In the genomic region with DNA sequence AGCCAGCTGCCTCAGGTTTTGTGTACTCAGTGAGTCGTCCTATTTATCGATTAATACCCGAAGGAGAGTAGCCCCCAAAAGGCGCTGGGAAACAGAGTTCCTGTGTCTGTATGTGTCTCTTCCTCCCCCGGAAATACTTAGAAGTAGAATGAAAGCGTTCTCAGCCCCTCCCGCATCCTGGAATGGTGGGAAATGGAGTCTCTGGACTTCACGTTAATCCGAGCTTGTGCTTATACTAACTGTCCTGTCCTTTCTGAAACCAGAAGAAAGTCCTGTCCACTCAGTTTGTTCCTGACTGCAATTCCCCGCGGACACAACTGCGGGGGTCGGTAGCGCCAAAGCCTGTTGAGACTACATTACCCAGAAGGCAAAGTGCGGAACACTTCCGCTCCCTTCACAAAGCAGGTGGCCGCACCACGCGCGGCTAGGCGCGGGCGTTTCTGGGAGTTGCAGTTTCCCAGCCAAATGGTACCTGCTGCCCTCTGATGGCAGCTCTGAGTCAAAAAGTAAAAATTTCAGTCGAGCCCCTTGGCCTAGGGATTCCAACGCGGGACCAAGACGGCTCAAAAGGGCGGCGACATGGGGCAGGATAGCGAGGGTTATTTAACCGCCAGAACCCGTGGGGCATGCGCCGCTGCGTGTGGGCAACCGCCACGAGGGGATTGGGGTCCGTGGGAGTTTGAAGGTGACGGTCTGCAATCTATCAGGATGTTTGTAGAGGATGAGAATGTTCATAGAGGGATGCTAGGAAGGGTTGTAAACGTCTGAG, we compare ENCODE assay signal across 8 cellular contexts. TPM values are rescaled to one million over a fixed set of nuclear protein-coding genes. Genes with fewer than 3 reads are reported as not detected.
DNase-seq lines count a peak whose midpoint lies in the region; ATAC-seq lines count a peak whose summit lies in the region.

No MANE protein-coding gene starts in this region.

- DNase-seq in AG08395 (ENCODE audit: low spot score): peak; percentile 82
- peak; percentile 79 for DNase-seq in NCI-H524 treated with DMSO at 0.1 percent for 48 hours (lab: John Stamatoyannopoulos, UW)
- DNase-seq in activated CD4-positive, alpha-beta T cell treated with anti-CD3 and anti-CD28 coated beads, Interleukin-2, amount 10 ng/mL, durations not matched to agents 7 days and 5 days: peak; percentile 96
- DNase-seq in left lobe of liver (ENCODE audit: low spot score): peak; percentile 94
- DNase-seq in stimulated activated CD4-positive, alpha-beta T cell treated with anti-CD3 and anti-CD28 coated beads, Interleukin-2, amount 100 ng/mL, for 24 hours: peak; percentile 91

- H3K27ac Mint-ChIP-seq in activated CD4-positive, alpha-beta T cell treated with anti-CD3 and anti-CD28 coated beads, Interleukin-2, amount 10 ng/mL, durations not matched to agents 7 days and 5 days: peak overlapping the region; percentile 98
- peak overlapping the region; percentile 91 for H3K27ac Mint-ChIP-seq in dendritic cell treated with granulocyte-macrophage colony-stimulating factor and Interleukin-4, amounts not matched to agents 40 ng/mL and 50 ng/mL, for 4 days

- intact Hi-C loops in dendritic cell treated with granulocyte-macrophage colony-stimulating factor and Interleukin-4, amounts not matched to agents 40 ng/mL and 50 ng/mL, for 4 days (cut with micrococcal nuclease): loop anchor here (1.0 kb wide), 1 partner anchor 24 kb away; a partner anchor contains a TSS

- CTCF ChIA-PET in activated CD4-positive, alpha-beta T cell treated with anti-CD3 and anti-CD28 coated beads, Interleukin-2, amount 10 ng/mL, durations not matched to agents 7 days and 5 days (lab: Charles Lee): interaction anchor here (0.9 to 3.8 kb wide), 15 partner anchors 10 to 385 kb away, joined by 3 to 36 read pairs (median 4); a partner anchor contains a TSS

- POLR2A ChIA-PET in activated CD4-positive, alpha-beta T cell treated with anti-CD3 and anti-CD28 coated beads, Interleukin-2, amount 10 ng/mL, durations not matched to agents 7 days and 5 days (lab: Charles Lee): no interaction called here

- H3K9me3 Mint-ChIP-seq in activated CD4-positive, alpha-beta T cell treated with anti-CD3 and anti-CD28 coated beads, Interleukin-2, amount 10 ng/mL, durations not matched to agents 7 days and 5 days: no peaks in the 10 kb centered on the region
- no peaks in the 10 kb centered on the region for H3K9me3 Mint-ChIP-seq in dendritic cell treated with granulocyte-macrophage colony-stimulating factor and Interleukin-4, amounts not matched to agents 40 ng/mL and 50 ng/mL, for 4 days

- peaks cover 9% of the 10 kb centered on the region for H3K36me3 Mint-ChIP-seq in activated CD4-positive, alpha-beta T cell treated with anti-CD3 and anti-CD28 coated beads, Interleukin-2, amount 10 ng/mL, durations not matched to agents 7 days and 5 days (ENCODE audit: low read depth)
- peaks cover 46% of the 10 kb centered on the region for H3K36me3 Mint-ChIP-seq in dendritic cell treated with granulocyte-macrophage colony-stimulating factor and Interleukin-4, amounts not matched to agents 40 ng/mL and 50 ng/mL, for 4 days (ENCODE audit: low read depth)

- ATAC-seq in GM18907 (IDR thresholded peaks at IDR 0.05; ENCODE audit: unreplicated experiment) (peak; percentile 39), HG03432 (IDR thresholded peaks at IDR 0.05; ENCODE audit: unreplicated experiment) (peak; percentile 38), left lobe of liver (peak; percentile 60)

- H3K4me1 Mint-ChIP-seq in activated CD4-positive, alpha-beta T cell treated with anti-CD3 and anti-CD28 coated beads, Interleukin-2, amount 10 ng/mL, durations not matched to agents 7 days and 5 days: peaks cover 44% of the 10 kb centered on the region
- peaks cover 52% of the 10 kb centered on the region for H3K4me1 Mint-ChIP-seq in dendritic cell treated with granulocyte-macrophage colony-stimulating factor and Interleukin-4, amounts not matched to agents 40 ng/mL and 50 ng/mL, for 4 days (ENCODE audit: low read depth)

- no peaks in the 10 kb centered on the region for H3K27me3 Mint-ChIP-seq in activated CD4-positive, alpha-beta T cell treated with anti-CD3 and anti-CD28 coated beads, Interleukin-2, amount 10 ng/mL, durations not matched to agents 7 days and 5 days
- no peaks in the 10 kb centered on the region for H3K27me3 Mint-ChIP-seq in dendritic cell treated with granulocyte-macrophage colony-stimulating factor and Interleukin-4, amounts not matched to agents 40 ng/mL and 50 ng/mL, for 4 days

- H3K4me3 Mint-ChIP-seq in activated CD4-positive, alpha-beta T cell treated with anti-CD3 and anti-CD28 coated beads, Interleukin-2, amount 10 ng/mL, durations not matched to agents 7 days and 5 days: peak overlapping the region; percentile 92
- peak overlapping the region; percentile 91 for H3K4me3 Mint-ChIP-seq in dendritic cell treated with granulocyte-macrophage colony-stimulating factor and Interleukin-4, amounts not matched to agents 40 ng/mL and 50 ng/mL, for 4 days

RNA-seq across cellular contexts. Expression of a gene that starts 2.2 kb away (rescaled TPM):
- total RNA-seq in activated CD4-positive, alpha-beta T cell treated with anti-CD3 and anti-CD28 coated beads, Interleukin-2, amount 10 ng/mL, durations not matched to agents 7 days and 5 days: 10 to 100 TPM; 42.7 to 53.4 TPM
- 15.1 TPM for total RNA-seq in left lobe of liver

RNA-seq across cellular contexts. Expression of a gene that starts 10.3 kb away (rescaled TPM):
- 10 to 100 TPM; 56.5 to 57.9 TPM for total RNA-seq in activated CD4-positive, alpha-beta T cell treated with anti-CD3 and anti-CD28 coated beads, Interleukin-2, amount 10 ng/mL, durations not matched to agents 7 days and 5 days
- 35.9 TPM for total RNA-seq in left lobe of liver

RNA-seq across cellular contexts. Expression of a gene that starts 24.4 kb away (rescaled TPM):
- total RNA-seq in activated CD4-positive, alpha-beta T cell treated with anti-CD3 and anti-CD28 coated beads, Interleukin-2, amount 10 ng/mL, durations not matched to agents 7 days and 5 days: 10 to 100 TPM; 69.3 to 81.0 TPM
- 25.2 TPM for total RNA-seq in left lobe of liver

RNA-seq across cellular contexts. Expression of a gene that starts 24.5 kb away (rescaled TPM):
- 10 to 100 TPM; 18.0 to 18.5 TPM for total RNA-seq in activated CD4-positive, alpha-beta T cell treated with anti-CD3 and anti-CD28 coated beads, Interleukin-2, amount 10 ng/mL, durations not matched to agents 7 days and 5 days
- total RNA-seq in left lobe of liver: 5.3 TPM

RNA-seq across cellular contexts. Expression of a gene that starts 27.2 kb away (rescaled TPM):
- total RNA-seq in activated CD4-positive, alpha-beta T cell treated with anti-CD3 and anti-CD28 coated beads, Interleukin-2, amount 10 ng/mL, durations not matched to agents 7 days and 5 days: 10 to 100 TPM; 37.2 to 42.4 TPM
- total RNA-seq in left lobe of liver: 15.0 TPM

Comparison
In these comparisons a context has a peak if more than half of its experiments do, and no peak if none do; other contexts are left out.
1. Peak in every context shown above with its lines: DNase-seq and ATAC-seq.